In genomic region chrX:1419545-1420355, GRCh38 we compare ENCODE assay signal across 10 cellular contexts. TPM values are rescaled to one million over a fixed set of nuclear protein-coding genes. Genes with fewer than 3 reads are reported as not detected.
DNase-seq lines count a peak whose midpoint lies in the region; ATAC-seq and TF ChIP-seq lines count a peak whose summit lies in the region.
"Had no signal": no experiment of that assay in that cellular context is flagged by ENCODE, and none has a peak within 500 bp of the region (broad histone marks: within the 10 kb centered on the region; RNA-seq: fewer than 3 reads in every experiment).

No MANE protein-coding gene starts in this region.

- H3K27ac Mint-ChIP-seq in CD4-positive, alpha-beta memory T cell: peak overlapping the region in 5 of 7 donors; percentile 4 to 84 (median 58)
- H3K27ac Mint-ChIP-seq in GM23338: peak overlapping the region; percentile 20; the same call in 1 of the 2 replicates
- H3K27ac Mint-ChIP-seq in central memory CD8-positive, alpha-beta T cell (ENCODE audit: low read depth): peak overlapping the region; percentile 80
- no peak overlapping the region for H3K27ac Mint-ChIP-seq in neural crest cell (ENCODE audit: unreplicated experiment)

- 87 to 88% methylated on average over 19 of the region's 19 CpGs for WGBS in tibial nerve, 2 donors

- intact Hi-C loops in CD4-positive, alpha-beta memory T cell (cut with micrococcal nuclease): no loop called here

- H4K20me1 ChIP-seq in GM23338 (replicated peaks; ENCODE audit: insufficient read depth): peaks cover 6% of the 10 kb centered on the region; the same call in 1 of the 2 replicates

- H3K27ac ChIP-seq in CD4-positive, alpha-beta memory T cell (ENCODE audit: low read depth, low read length): no peak overlapping the region
- no peak overlapping the region for H3K27ac ChIP-seq in GM23338 (ENCODE audit: low read depth)
- no peak overlapping the region for H3K27ac ChIP-seq in tibial nerve
- H3K27ac ChIP-seq: foreskin keratinocyte had no signal

- peak; percentile 12 for ATAC-seq in GM23338
- ATAC-seq in central memory CD8-positive, alpha-beta T cell (replicated peaks; ENCODE audit: extremely low read depth, poor library complexity, severe bottlenecking): no peak
- ATAC-seq: foreskin keratinocyte had no signal

- no peak for DNase-seq in CD4-positive, alpha-beta memory T cell
- no peak for DNase-seq in GM23338 (ENCODE audit: low spot score)
- no peak for DNase-seq in central memory CD8-positive, alpha-beta T cell (ENCODE audit: low spot score in 2 of 2)
- DNase-seq in neural crest cell (ENCODE audit: low read depth, low spot score): no peak
- no peak for DNase-seq in tibial nerve (ENCODE audit: low spot score in 2 of 2)
- no peak for DNase-seq in Ammon's horn (ENCODE audit: low spot score)
- DNase-seq in NCI-H446 (lab: John Stamatoyannopoulos, UW): no peak
- DNase-seq: cortex of kidney, DMS153, foreskin keratinocyte had no signal

- TF ChIP-seq CTCF in GM23338 (conservative IDR thresholded peaks at IDR 0.05; ENCODE audit: low read depth in 2 of 2) (no peak), neural crest cell (conservative IDR thresholded peaks at IDR 0.05) (no peak), tibial nerve (IDR thresholded peaks at IDR 0.05) (no peak)

- peaks cover 0 to 7% (median 1%) of the 10 kb centered on the region in 4 donors for H3K4me1 Mint-ChIP-seq in CD4-positive, alpha-beta memory T cell
- H3K4me1 Mint-ChIP-seq in GM23338 (peaks cover 8% of the 10 kb centered on the region), neural crest cell (peaks cover 7% of the 10 kb centered on the region)
- H3K4me1 Mint-ChIP-seq in central memory CD8-positive, alpha-beta T cell: peaks cover 15% of the 10 kb centered on the region

- H3K4me3 ChIP-seq in CD4-positive, alpha-beta memory T cell (ENCODE audit: low read length in 2 of 2): no peak overlapping the region
- H3K4me3 ChIP-seq in GM23338 (no peak overlapping the region), tibial nerve (no peak overlapping the region)

- no peak overlapping the region for H3K4me2 ChIP-seq in GM23338

- peaks cover 0 to 35% (median 17%) of the 10 kb centered on the region in 8 donors for H3K9me3 Mint-ChIP-seq in CD4-positive, alpha-beta memory T cell
- H3K9me3 Mint-ChIP-seq in GM23338 (peaks cover 49% of the 10 kb centered on the region), neural crest cell (peaks cover 7% of the 10 kb centered on the region)
- peaks cover 13% of the 10 kb centered on the region for H3K9me3 Mint-ChIP-seq in central memory CD8-positive, alpha-beta T cell

- peaks cover 0 to 11% of the 10 kb centered on the region in 2 donors for H3K9me3 ChIP-seq in CD4-positive, alpha-beta memory T cell (ENCODE audit: control insufficient read depth in 1 of 2, low read length in 2 of 2)
- H3K9me3 ChIP-seq in tibial nerve: peaks cover 0 to 27% (median 4%) of the 10 kb centered on the region in 4 donors

- CTCF ChIA-PET in CD4-positive, alpha-beta memory T cell (lab: Charles Lee; ENCODE audit: partially characterized antibody): no interaction called here

- no peak for TF ChIP-seq POLR2A in tibial nerve (IDR thresholded peaks at IDR 0.05)

- H3K4me1 ChIP-seq in CD4-positive, alpha-beta memory T cell (ENCODE audit: insufficient read depth, low read length): no peaks in the 10 kb centered on the region
- H3K4me1 ChIP-seq in GM23338 (ENCODE audit: insufficient read depth) (no peaks in the 10 kb centered on the region), tibial nerve (no peaks in the 10 kb centered on the region)
- H3K4me1 ChIP-seq: foreskin keratinocyte had no signal

- H3K27me3 ChIP-seq in CD4-positive, alpha-beta memory T cell (ENCODE audit: insufficient read depth, low read length): no peaks in the 10 kb centered on the region
- no peaks in the 10 kb centered on the region for H3K27me3 ChIP-seq in GM23338 (ENCODE audit: insufficient read depth)
- no peaks in the 10 kb centered on the region for H3K27me3 ChIP-seq in tibial nerve
- H3K27me3 ChIP-seq: foreskin keratinocyte had no signal

- no peaks in the 10 kb centered on the region for H3K27me3 Mint-ChIP-seq in CD4-positive, alpha-beta memory T cell
- H3K27me3 Mint-ChIP-seq in GM23338 (ENCODE audit: insufficient read depth, low read depth, poor library complexity): peaks cover 22% of the 10 kb centered on the region
- no peaks in the 10 kb centered on the region for H3K27me3 Mint-ChIP-seq in central memory CD8-positive, alpha-beta T cell
- peaks cover 13% of the 10 kb centered on the region for H3K27me3 Mint-ChIP-seq in neural crest cell (ENCODE audit: low read depth)

- no peak overlapping the region for H3K4me3 Mint-ChIP-seq in CD4-positive, alpha-beta memory T cell
- H3K4me3 Mint-ChIP-seq in GM23338 (no peak overlapping the region), neural crest cell (peak overlapping the region; percentile 70)
- no peak overlapping the region for H3K4me3 Mint-ChIP-seq in central memory CD8-positive, alpha-beta T cell

- peaks cover 21% of the 10 kb centered on the region for H3K36me3 ChIP-seq in CD4-positive, alpha-beta memory T cell (ENCODE audit: insufficient read depth, low read length)
- H3K36me3 ChIP-seq in GM23338 (ENCODE audit: insufficient read depth) (peaks cover 16% of the 10 kb centered on the region), tibial nerve (peaks cover 5 to 87% (median 8%) of the 10 kb centered on the region in 3 donors)

- peaks cover 38 to 46% of the 10 kb centered on the region in 2 donors for H3K36me3 Mint-ChIP-seq in CD4-positive, alpha-beta memory T cell
- H3K36me3 Mint-ChIP-seq in GM23338 (ENCODE audit: low read depth) (peaks cover 57% of the 10 kb centered on the region), neural crest cell (ENCODE audit: low read depth) (peaks cover 48% of the 10 kb centered on the region)
- peaks cover 12% of the 10 kb centered on the region for H3K36me3 Mint-ChIP-seq in central memory CD8-positive, alpha-beta T cell (ENCODE audit: insufficient read depth)

- H2AFZ ChIP-seq in GM23338: no peak overlapping the region

- H3K9me2 ChIP-seq in GM23338 (ENCODE audit: insufficient read depth): no peaks in the 10 kb centered on the region

- POLR2A ChIA-PET in CD4-positive, alpha-beta memory T cell (lab: Charles Lee; ENCODE audit: partially characterized antibody): no interaction called here

- H3F3A ChIP-seq in GM23338 (replicated peaks; ENCODE audit: low read depth): peaks cover 33% of the 10 kb centered on the region; the same call in 1 of the 2 replicates

- no peak for TF ChIP-seq EP300 in tibial nerve (IDR thresholded peaks at IDR 0.05)

- no peaks in the 10 kb centered on the region for H3K79me2 ChIP-seq in GM23338 (replicated peaks; ENCODE audit: insufficient read depth)

TF ChIP-seq in GM23338, 12 proteins besides CTCF, POLR2A, EP300 and RAD21:
- no peak for TF ChIP-seq REST (IDR thresholded peaks at IDR 0.05; ENCODE audit: unreplicated experiment)
- no peak for TF ChIP-seq JUNB (IDR thresholded peaks at IDR 0.05; ENCODE audit: unreplicated experiment)
- no peak for TF ChIP-seq ETS1 (IDR thresholded peaks at IDR 0.05)
- no peak for TF ChIP-seq EZH2 (IDR thresholded peaks at IDR 0.05; ENCODE audit: low read depth, unreplicated experiment)
- TF ChIP-seq CREB1 (CRISPR knock-in tag; IDR thresholded peaks at IDR 0.05; ENCODE audit: low read depth): no peak

RNA-seq across cellular contexts. Expression of gene SLC25A6, which starts 27.8 kb away (rescaled TPM):
- 100 to 1,000 TPM; 249 to 252 TPM for total RNA-seq in CD4-positive, alpha-beta memory T cell
- 100 to 1,000 TPM; 525 to 540 TPM for polyA plus RNA-seq in CD4-positive, alpha-beta memory T cell
- 394 and 486 TPM in 2 replicates for total RNA-seq in GM23338 (2014; rRNA removed; shearing (Covaris generic))
- polyA plus RNA-seq in GM23338 (2016; fragmentation: Nextera tagmentation; extraction: Ambion mirVana): 358 TPM in 2 replicates
- 507 and 510 TPM in 2 replicates for total RNA-seq in neural crest cell
- 100 to 1,000 TPM; 220 to 291 (median 250) TPM for total RNA-seq in tibial nerve

RNA-seq across cellular contexts. Expression of gene ASMTL, which starts 33.0 kb away (rescaled TPM):
- total RNA-seq in CD4-positive, alpha-beta memory T cell: 10 to 100 TPM; 35.9 to 37.9 TPM
- 10 to 100 TPM; 35.0 to 50.4 TPM for polyA plus RNA-seq in CD4-positive, alpha-beta memory T cell
- 50.3 and 53.7 TPM in 2 replicates for total RNA-seq in GM23338 (2014; rRNA removed; shearing (Covaris generic))
- 55.6 and 61.2 TPM in 2 replicates for polyA plus RNA-seq in GM23338 (2016; fragmentation: Nextera tagmentation; extraction: Ambion mirVana)
- total RNA-seq in neural crest cell: 37.4 and 38.9 TPM in 2 replicates
- total RNA-seq in tibial nerve: 10 to 100 TPM; 25.1 to 47.2 (median 43.3) TPM
